ENCODE assay signal across 1 cellular context in the genomic region with DNA sequence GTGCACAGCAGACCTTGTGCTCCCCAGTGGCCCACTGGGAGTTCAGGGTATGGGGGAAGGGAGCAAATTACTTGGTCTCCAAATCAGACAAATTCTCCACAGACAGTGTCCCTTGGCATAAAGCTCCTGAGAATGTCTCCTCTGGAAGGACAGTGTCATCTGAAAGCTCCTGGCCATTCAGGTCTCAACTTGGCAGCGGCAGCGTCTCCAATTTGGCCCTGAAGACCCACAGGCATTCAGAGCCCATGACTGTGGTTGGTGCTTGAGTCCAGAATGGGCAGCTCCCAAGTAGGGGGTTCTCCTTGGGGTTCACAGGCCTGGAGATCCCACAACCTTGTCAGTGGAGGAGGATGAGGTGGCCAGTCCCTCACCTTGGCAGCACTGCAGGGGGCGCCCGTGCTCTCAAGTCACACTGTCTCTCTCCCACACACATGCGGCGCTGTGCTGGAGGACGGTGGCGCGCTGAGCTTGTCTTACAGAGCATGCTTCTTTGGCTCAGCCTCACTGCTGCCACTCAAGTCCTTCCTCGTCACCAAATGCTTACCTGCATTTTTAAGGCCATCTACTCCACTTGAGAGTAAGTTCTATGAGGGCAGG.
TF ChIP-seq lines count a peak whose summit lies in the region.

No MANE protein-coding gene starts in this region.

TF ChIP-seq in HepG2, 621 proteins besides CTCF, POLR2A, EP300 and RAD21 (continued from another document and continues in another):
- TF ChIP-seq TIGD3 (CRISPR knock-in tag; IDR thresholded peaks at IDR 0.05; ENCODE audit: borderline replicate concordance) = no peak
- peak; percentile 49; the same call in 1 of the 2 replicates for TF ChIP-seq ZNF768 (CRISPR knock-in tag; IDR thresholded peaks at IDR 0.05)
- TF ChIP-seq ZNF572 (CRISPR knock-in tag; IDR thresholded peaks at IDR 0.05) = peak; percentile 47; the same call in 1 of the 2 replicates
- TF ChIP-seq ZNF234 (CRISPR knock-in tag; conservative IDR thresholded peaks at IDR 0.05) = 0 out of 2 replicates have a peak, but pooled peaks have one; percentile 39
- TF ChIP-seq, protein P1, sequence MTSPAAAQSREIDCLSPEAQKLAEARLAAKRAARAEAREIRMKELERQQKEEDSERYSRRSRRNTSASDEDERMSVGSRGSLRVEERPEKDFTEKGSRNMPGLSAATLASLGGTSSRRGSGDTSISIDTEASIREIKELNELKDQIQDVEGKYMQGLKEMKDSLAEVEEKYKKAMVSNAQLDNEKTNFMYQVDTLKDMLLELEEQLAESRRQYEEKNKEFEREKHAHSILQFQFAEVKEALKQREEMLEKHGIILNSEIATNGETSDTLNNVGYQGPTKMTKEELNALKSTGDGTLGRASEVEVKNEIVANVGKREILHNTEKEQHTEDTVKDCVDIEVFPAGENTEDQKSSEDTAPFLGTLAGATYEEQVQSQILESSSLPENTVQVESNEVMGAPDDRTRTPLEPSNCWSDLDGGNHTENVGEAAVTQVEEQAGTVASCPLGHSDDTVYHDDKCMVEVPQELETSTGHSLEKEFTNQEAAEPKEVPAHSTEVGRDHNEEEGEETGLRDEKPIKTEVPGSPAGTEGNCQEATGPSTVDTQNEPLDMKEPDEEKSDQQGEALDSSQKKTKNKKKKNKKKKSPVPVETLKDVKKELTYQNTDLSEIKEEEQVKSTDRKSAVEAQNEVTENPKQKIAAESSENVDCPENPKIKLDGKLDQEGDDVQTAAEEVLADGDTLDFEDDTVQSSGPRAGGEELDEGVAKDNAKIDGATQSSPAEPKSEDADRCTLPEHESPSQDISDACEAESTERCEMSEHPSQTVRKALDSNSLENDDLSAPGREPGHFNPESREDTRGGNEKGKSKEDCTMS (CRISPR knock-in tag; conservative IDR thresholded peaks at IDR 0.05) = no peak
- TF ChIP-seq TCF7 (IDR thresholded peaks at IDR 0.05; ENCODE audit: low read depth) = no peak
- no peak for TF ChIP-seq CSRNP2 (CRISPR knock-in tag; conservative IDR thresholded peaks at IDR 0.05; ENCODE audit: low read depth)
- 0 out of 4 replicates have a peak, but pooled peaks have one; percentile 27 to 32 for TF ChIP-seq HMGXB4 (CRISPR knock-in tag; IDR thresholded peaks at IDR 0.05; ENCODE audit: borderline replicate concordance in 1 of 2, low read depth in 1 of 2)
- no peak for TF ChIP-seq HNF1A (IDR thresholded peaks at IDR 0.05; ENCODE audit: low read depth)
- TF ChIP-seq HNF1A (CRISPR knock-in tag; IDR thresholded peaks at IDR 0.05; ENCODE audit: borderline replicate concordance) = 0 out of 2 replicates have a peak, but pooled peaks have one; percentile 32
- TF ChIP-seq, protein P2, sequence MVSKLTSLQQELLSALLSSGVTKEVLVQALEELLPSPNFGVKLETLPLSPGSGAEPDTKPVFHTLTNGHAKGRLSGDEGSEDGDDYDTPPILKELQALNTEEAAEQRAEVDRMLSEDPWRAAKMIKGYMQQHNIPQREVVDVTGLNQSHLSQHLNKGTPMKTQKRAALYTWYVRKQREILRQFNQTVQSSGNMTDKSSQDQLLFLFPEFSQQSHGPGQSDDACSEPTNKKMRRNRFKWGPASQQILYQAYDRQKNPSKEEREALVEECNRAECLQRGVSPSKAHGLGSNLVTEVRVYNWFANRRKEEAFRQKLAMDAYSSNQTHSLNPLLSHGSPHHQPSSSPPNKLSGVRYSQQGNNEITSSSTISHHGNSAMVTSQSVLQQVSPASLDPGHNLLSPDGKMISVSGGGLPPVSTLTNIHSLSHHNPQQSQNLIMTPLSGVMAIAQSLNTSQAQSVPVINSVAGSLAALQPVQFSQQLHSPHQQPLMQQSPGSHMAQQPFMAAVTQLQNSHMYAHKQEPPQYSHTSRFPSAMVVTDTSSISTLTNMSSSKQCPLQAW (CRISPR knock-in tag; IDR thresholded peaks at IDR 0.05) = peak; percentile 44; the same call in 1 of the 2 replicates
- no peak for TF ChIP-seq CCDC6 (CRISPR knock-in tag; IDR thresholded peaks at IDR 0.05)
- peak; percentile 24; the same call in 1 of the 2 replicates for TF ChIP-seq AHR (CRISPR knock-in tag; IDR thresholded peaks at IDR 0.05)
- TF ChIP-seq ZNF615 (CRISPR knock-in tag; IDR thresholded peaks at IDR 0.05; ENCODE audit: borderline replicate concordance) = no peak
- no peak for TF ChIP-seq ZNF879 (CRISPR knock-in tag; IDR thresholded peaks at IDR 0.05)
- TF ChIP-seq ZNF484 (CRISPR knock-in tag; IDR thresholded peaks at IDR 0.05; ENCODE audit: borderline replicate concordance, low read depth) = no peak
- TF ChIP-seq JDP2 (CRISPR knock-in tag; IDR thresholded peaks at IDR 0.05; ENCODE audit: borderline replicate concordance) = no peak
- TF ChIP-seq ZNF737 (CRISPR knock-in tag; IDR thresholded peaks at IDR 0.05; ENCODE audit: borderline replicate concordance) = no peak
- no peak for TF ChIP-seq MED13 (CRISPR knock-in tag; IDR thresholded peaks at IDR 0.05)
- no peak for TF ChIP-seq YEATS2 (CRISPR knock-in tag; IDR thresholded peaks at IDR 0.05; ENCODE audit: borderline replicate concordance)
- no peak for TF ChIP-seq KDM4B (CRISPR knock-in tag; IDR thresholded peaks at IDR 0.05)
- no peak for TF ChIP-seq PHB2 (IDR thresholded peaks at IDR 0.05; ENCODE audit: partially characterized antibody)
- 0 out of 2 replicates have a peak, but pooled peaks have one; percentile 24 for TF ChIP-seq ZNF574 (CRISPR knock-in tag; IDR thresholded peaks at IDR 0.05)
- TF ChIP-seq, protein P3, sequence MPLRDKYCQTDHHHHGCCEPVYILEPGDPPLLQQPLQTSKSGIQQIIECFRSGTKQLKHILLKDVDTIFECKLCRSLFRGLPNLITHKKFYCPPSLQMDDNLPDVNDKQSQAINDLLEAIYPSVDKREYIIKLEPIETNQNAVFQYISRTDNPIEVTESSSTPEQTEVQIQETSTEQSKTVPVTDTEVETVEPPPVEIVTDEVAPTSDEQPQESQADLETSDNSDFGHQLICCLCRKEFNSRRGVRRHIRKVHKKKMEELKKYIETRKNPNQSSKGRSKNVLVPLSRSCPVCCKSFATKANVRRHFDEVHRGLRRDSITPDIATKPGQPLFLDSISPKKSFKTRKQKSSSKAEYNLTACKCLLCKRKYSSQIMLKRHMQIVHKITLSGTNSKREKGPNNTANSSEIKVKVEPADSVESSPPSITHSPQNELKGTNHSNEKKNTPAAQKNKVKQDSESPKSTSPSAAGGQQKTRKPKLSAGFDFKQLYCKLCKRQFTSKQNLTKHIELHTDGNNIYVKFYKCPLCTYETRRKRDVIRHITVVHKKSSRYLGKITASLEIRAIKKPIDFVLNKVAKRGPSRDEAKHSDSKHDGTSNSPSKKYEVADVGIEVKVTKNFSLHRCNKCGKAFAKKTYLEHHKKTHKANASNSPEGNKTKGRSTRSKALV (CRISPR knock-in tag; IDR thresholded peaks at IDR 0.05) = no peak
- TF ChIP-seq DZIP1 (CRISPR knock-in tag; IDR thresholded peaks at IDR 0.05) = no peak
- TF ChIP-seq POLR2G (IDR thresholded peaks at IDR 0.05; ENCODE audit: low read depth, low read length) = no peak
- TF ChIP-seq EEA1 (CRISPR knock-in tag; IDR thresholded peaks at IDR 0.05; ENCODE audit: borderline replicate concordance) = no peak
